24 cellular contexts compared by ENCODE assay signal in genomic region chr12:94841171-94841570, GRCh38.
DNase-seq lines count a peak whose midpoint lies in the region; ATAC-seq and TF ChIP-seq lines count a peak whose summit lies in the region.
"Had no signal": no experiment of that assay in that cellular context is flagged by ENCODE, and none has a peak within 500 bp of the region (broad histone marks: within the 10 kb centered on the region; RNA-seq: fewer than 3 reads in every experiment).

No MANE protein-coding gene starts in this region.

- H3K4me3 ChIP-seq in esophagus muscularis mucosa (no peak overlapping the region), upper lobe of right lung (no peak overlapping the region)
- H3K4me3 ChIP-seq: HAP-1, Peyer's patch, skin epidermis had no signal

- peaks cover 3% of the 10 kb centered on the region for H3K27me3 Mint-ChIP-seq in progenitor cell of endocrine pancreas
- H3K27me3 Mint-ChIP-seq: IgD-negative memory B cell had no signal

- no peaks in the 10 kb centered on the region for H3K9me3 Mint-ChIP-seq in progenitor cell of endocrine pancreas (ENCODE audit: low read depth)
- H3K9me3 Mint-ChIP-seq: activated naive CD4-positive, alpha-beta T cell treated with anti-CD3 and anti-CD28 coated beads, Interleukin-2, amount 50 U/mL, for 24 hours; dendritic cell treated with granulocyte-macrophage colony-stimulating factor and Interleukin-4, amounts not matched to agents 40 ng/mL and 50 ng/mL, for 4 days; IgD-negative memory B cell had no signal

- H3K36me3 ChIP-seq in esophagus muscularis mucosa (no peaks in the 10 kb centered on the region), upper lobe of right lung (no peaks in the 10 kb centered on the region)
- H3K36me3 ChIP-seq: HAP-1, neutrophil, Peyer's patch had no signal

- H3K4me1 ChIP-seq in esophagus muscularis mucosa, result peaks cover 0 to 17% (median 13%) of the 10 kb centered on the region in 4 donors
- no peaks in the 10 kb centered on the region for H3K4me1 ChIP-seq in upper lobe of right lung
- H3K4me1 ChIP-seq: Caco-2, HAP-1, Peyer's patch had no signal

- WGBS in esophagus muscularis mucosa, result 41% methylated on average over 3 of the region's 3 CpGs

- no peaks in the 10 kb centered on the region for H3K4me1 Mint-ChIP-seq in progenitor cell of endocrine pancreas (ENCODE audit: low read depth)
- H3K4me1 Mint-ChIP-seq: activated naive CD4-positive, alpha-beta T cell treated with anti-CD3 and anti-CD28 coated beads, Interleukin-2, amount 50 U/mL, for 24 hours had no signal

- no peak overlapping the region for H3K4me3 Mint-ChIP-seq in progenitor cell of endocrine pancreas (ENCODE audit: low read depth)
- H3K4me3 Mint-ChIP-seq: activated naive CD4-positive, alpha-beta T cell treated with anti-CD3 and anti-CD28 coated beads, Interleukin-2, amount 50 U/mL, for 24 hours; dendritic cell treated with granulocyte-macrophage colony-stimulating factor and Interleukin-4, amounts not matched to agents 40 ng/mL and 50 ng/mL, for 4 days; IgD-negative memory B cell had no signal

- H3K36me3 Mint-ChIP-seq in progenitor cell of endocrine pancreas (ENCODE audit: insufficient read depth), result no peaks in the 10 kb centered on the region
- H3K36me3 Mint-ChIP-seq: activated naive CD4-positive, alpha-beta T cell treated with anti-CD3 and anti-CD28 coated beads, Interleukin-2, amount 50 U/mL, for 24 hours had no signal

- no peak for TF ChIP-seq POLR2A in esophagus muscularis mucosa (IDR thresholded peaks at IDR 0.05; ENCODE audit: low read depth)

- H3K27ac ChIP-seq in esophagus muscularis mucosa (replicated peaks in 1 of 4) (peak overlapping the region in 1 of 4 donors; percentile 25), upper lobe of right lung (no peak overlapping the region)
- H3K27ac ChIP-seq: neutrophil, Peyer's patch, skin epidermis had no signal

- H3K27me3 ChIP-seq in esophagus muscularis mucosa, result no peaks in the 10 kb centered on the region
- H3K27me3 ChIP-seq in upper lobe of right lung, result no peaks in the 10 kb centered on the region
- H3K27me3 ChIP-seq: Peyer's patch had no signal

- ATAC-seq in upper lobe of right lung, result peak; percentile 53

- TF ChIP-seq CTCF in esophagus muscularis mucosa (IDR thresholded peaks at IDR 0.05) (no peak), upper lobe of right lung (IDR thresholded peaks at IDR 0.05) (no peak), progenitor cell of endocrine pancreas (IDR thresholded peaks at IDR 0.05; ENCODE audit: unreplicated experiment) (no peak)

- intact Hi-C loops in esophagus muscularis mucosa (cut with DNase I) (no loop called here), upper lobe of right lung (cut with DNase I) (no loop called here)

- TF ChIP-seq EP300 in esophagus muscularis mucosa (IDR thresholded peaks at IDR 0.05), result no peak

- H3K27ac Mint-ChIP-seq in progenitor cell of endocrine pancreas, result no peak overlapping the region
- H3K27ac Mint-ChIP-seq: activated naive CD4-positive, alpha-beta T cell treated with anti-CD3 and anti-CD28 coated beads, Interleukin-2, amount 50 U/mL, for 24 hours; dendritic cell treated with granulocyte-macrophage colony-stimulating factor and Interleukin-4, amounts not matched to agents 40 ng/mL and 50 ng/mL, for 4 days; IgD-negative memory B cell had no signal

- H3K9me3 ChIP-seq in esophagus muscularis mucosa (no peaks in the 10 kb centered on the region), upper lobe of right lung (no peaks in the 10 kb centered on the region)
- H3K9me3 ChIP-seq: Caco-2, HAP-1, neutrophil, Peyer's patch had no signal

- DNase-seq in NCI-H748 (lab: John Stamatoyannopoulos, UW; ENCODE audit: unreplicated experiment) (peak; percentile 54), NCI-H748 treated with DMSO at 0.1 percent for 48 hours (lab: John Stamatoyannopoulos, UW) (no peak), NCI-H2171 (lab: John Stamatoyannopoulos, UW) (peak; percentile 3), esophagus muscularis mucosa (ENCODE audit: extremely low spot score) (peak; percentile 83), upper lobe of right lung (no peak), islet precursor cell (no peak), progenitor cell of endocrine pancreas (ENCODE audit: low spot score, unreplicated experiment) (no peak)
- no peak for DNase-seq in effector CD4-positive, alpha-beta T cell
- DNase-seq: activated CD4-positive, alpha-beta T cell treated with anti-CD3 and anti-CD28 coated beads, Interleukin-2, amount 50 U/mL, for 48 hours; activated CD4-positive, CD25-positive, alpha-beta regulatory T cell; activated CD8-positive, alpha-beta memory T cell treated with anti-CD3 and anti-CD28 coated beads, Interleukin-2, amount 50 U/mL, for 4 hours; aorta; Caco-2; EL; NCI-H146; NCI-H2227 treated with DMSO at 0.1 percent for 48 hours; Peyer's patch; stimulated activated CD4-positive, alpha-beta T cell treated with anti-CD3 and anti-CD28 coated beads, Interleukin-1b, Interleukin-23, amount 100 ng/mL, for 48 hours had no signal

Comparison
In these comparisons a context has a peak if more than half of its experiments do, and no peak if none do; other contexts are left out.
1. DNase-seq: peak in NCI-H748 (single experiment), NCI-H2171 (single experiment) and esophagus muscularis mucosa (single experiment); none in NCI-H748 treated with DMSO at 0.1 percent for 48 hours (single experiment), upper lobe of right lung (single experiment), islet precursor cell (single experiment), effector CD4-positive, alpha-beta T cell (single experiment) and progenitor cell of endocrine pancreas (single experiment).